In genomic region chr1:77265180-77265579, GRCh38 we compare ENCODE assay signal across 27 cellular contexts. TPM values are rescaled to one million over a fixed set of nuclear protein-coding genes. Genes with fewer than 3 reads are reported as not detected.
"Had no signal": no experiment of that assay in that cellular context is flagged by ENCODE, and none has a peak within 500 bp of the region (broad histone marks: within the 10 kb centered on the region; RNA-seq: fewer than 3 reads in every experiment).

No MANE protein-coding gene starts in this region.

- H3K4me1 Mint-ChIP-seq: memory B cell; mesothelial cell of epicardium; naive B cell; neural crest cell; stimulated activated naive B cell treated with anti-CD40 and anti-IgM and Interleukin-4, amounts not matched to agents 10 μg/mL and 1 μg/mL and 100 μg/mL, for 72 hours had no signal

- H3K27ac Mint-ChIP-seq: dendritic cell treated with granulocyte-macrophage colony-stimulating factor and Interleukin-4, amounts not matched to agents 40 ng/mL and 50 ng/mL, for 4 days; memory B cell; mesothelial cell of epicardium; naive B cell; natural killer cell treated with Interleukin-12 subunit alpha and Interleukin-12 subunit beta and Interleukin-15 and Interleukin-18, amount 100 ng/mL, for 72 hours; progenitor cell of endocrine pancreas; stimulated activated naive B cell treated with anti-CD40 and anti-IgM and Interleukin-4, amounts not matched to agents 10 μg/mL and 1 μg/mL and 100 μg/mL, for 72 hours; stimulated activated naive CD8-positive, alpha-beta T cell treated with anti-CD3 and anti-CD28 coated beads, Interleukin-15, Interleukin-2, amounts not matched to agents 100 ng/mL and 50 ng/mL, for 24 hours had no signal

- ATAC-seq: heart right ventricle; mucosa of descending colon; natural killer cell treated with Interleukin-12 subunit alpha and Interleukin-12 subunit beta and Interleukin-15 and Interleukin-18, amount 100 ng/mL, for 72 hours; right lobe of liver; stimulated activated naive B cell treated with anti-CD40 and anti-IgM and Interleukin-4, amounts not matched to agents 10 μg/mL and 1 μg/mL and 100 μg/mL, for 72 hours; upper lobe of right lung had no signal

- H3K9me3 ChIP-seq: colonic mucosa, esophagus muscularis mucosa, heart right ventricle, mucosa of descending colon, right lobe of liver, suprapubic skin, transverse colon, upper lobe of right lung, uterus had no signal

- H3K4me3 ChIP-seq: colonic mucosa, esophagus muscularis mucosa, heart right ventricle, lung, mucosa of descending colon, right lobe of liver, suprapubic skin, transverse colon, upper lobe of right lung, uterus had no signal

- H3K27ac ChIP-seq: colonic mucosa, esophagus muscularis mucosa, heart right ventricle, parathyroid adenoma, right lobe of liver, suprapubic skin, transverse colon, upper lobe of right lung, uterus had no signal

- H3K27me3 Mint-ChIP-seq: progenitor cell of endocrine pancreas; stimulated activated naive CD8-positive, alpha-beta T cell treated with anti-CD3 and anti-CD28 coated beads, Interleukin-15, Interleukin-2, amounts not matched to agents 100 ng/mL and 50 ng/mL, for 24 hours had no signal

- H3K4me1 ChIP-seq: colonic mucosa, esophagus muscularis mucosa, heart right ventricle, parathyroid adenoma, right lobe of liver, suprapubic skin, transverse colon, upper lobe of right lung, uterus had no signal

- DNase-seq: colonic mucosa; effector CD8-positive, alpha-beta T cell; foreskin melanocyte; glutamatergic neuron; heart right ventricle; hippocampal formation; mucosa of descending colon; naive B cell; right lobe of liver; small intestine; stimulated activated CD4-positive, alpha-beta T cell treated with anti-CD3 and anti-CD28 coated beads, Interleukin-15, amount 100 ng/mL, for 24 hours; stimulated activated CD4-positive, alpha-beta T cell treated with anti-CD3 and anti-CD28 coated beads, Interleukin-2, amount 100 ng/mL, for 48 hours; stimulated activated naive B cell treated with anti-CD40 and anti-IgM and Interleukin-4, amounts not matched to agents 10 μg/mL and 1 μg/mL and 100 μg/mL, for 72 hours; transverse colon; upper lobe of right lung; uterus had no signal

- H3K36me3 ChIP-seq: colonic mucosa, esophagus muscularis mucosa, heart right ventricle, right lobe of liver, suprapubic skin, transverse colon, upper lobe of right lung, uterus had no signal

- H3K9me3 Mint-ChIP-seq: dendritic cell treated with granulocyte-macrophage colony-stimulating factor and Interleukin-4, amounts not matched to agents 40 ng/mL and 50 ng/mL, for 4 days; memory B cell; mesothelial cell of epicardium; naive B cell; natural killer cell treated with Interleukin-12 subunit alpha and Interleukin-12 subunit beta and Interleukin-15 and Interleukin-18, amount 100 ng/mL, for 72 hours; neural crest cell; stimulated activated naive B cell treated with anti-CD40 and anti-IgM and Interleukin-4, amounts not matched to agents 10 μg/mL and 1 μg/mL and 100 μg/mL, for 72 hours; stimulated activated naive CD8-positive, alpha-beta T cell treated with anti-CD3 and anti-CD28 coated beads, Interleukin-15, Interleukin-2, amounts not matched to agents 100 ng/mL and 50 ng/mL, for 24 hours had no signal

- H3K36me3 Mint-ChIP-seq: memory B cell; mesothelial cell of epicardium; naive B cell; natural killer cell treated with Interleukin-12 subunit alpha and Interleukin-12 subunit beta and Interleukin-15 and Interleukin-18, amount 100 ng/mL, for 72 hours; stimulated activated naive B cell treated with anti-CD40 and anti-IgM and Interleukin-4, amounts not matched to agents 10 μg/mL and 1 μg/mL and 100 μg/mL, for 72 hours had no signal

- H3K27me3 ChIP-seq: colonic mucosa, esophagus muscularis mucosa, right lobe of liver, suprapubic skin, transverse colon, upper lobe of right lung, uterus had no signal

- H3K4me3 Mint-ChIP-seq: dendritic cell treated with granulocyte-macrophage colony-stimulating factor and Interleukin-4, amounts not matched to agents 40 ng/mL and 50 ng/mL, for 4 days; memory B cell; mesothelial cell of epicardium; naive B cell; natural killer cell treated with Interleukin-12 subunit alpha and Interleukin-12 subunit beta and Interleukin-15 and Interleukin-18, amount 100 ng/mL, for 72 hours; neural crest cell; stimulated activated naive B cell treated with anti-CD40 and anti-IgM and Interleukin-4, amounts not matched to agents 10 μg/mL and 1 μg/mL and 100 μg/mL, for 72 hours; stimulated activated naive CD8-positive, alpha-beta T cell treated with anti-CD3 and anti-CD28 coated beads, Interleukin-15, Interleukin-2, amounts not matched to agents 100 ng/mL and 50 ng/mL, for 24 hours had no signal

RNA-seq across cellular contexts. Expression of gene AK5, which starts 16.6 kb away (rescaled TPM):
- total RNA-seq: mesothelial cell of epicardium, upper lobe of right lung had no signal
